In the genomic region with DNA sequence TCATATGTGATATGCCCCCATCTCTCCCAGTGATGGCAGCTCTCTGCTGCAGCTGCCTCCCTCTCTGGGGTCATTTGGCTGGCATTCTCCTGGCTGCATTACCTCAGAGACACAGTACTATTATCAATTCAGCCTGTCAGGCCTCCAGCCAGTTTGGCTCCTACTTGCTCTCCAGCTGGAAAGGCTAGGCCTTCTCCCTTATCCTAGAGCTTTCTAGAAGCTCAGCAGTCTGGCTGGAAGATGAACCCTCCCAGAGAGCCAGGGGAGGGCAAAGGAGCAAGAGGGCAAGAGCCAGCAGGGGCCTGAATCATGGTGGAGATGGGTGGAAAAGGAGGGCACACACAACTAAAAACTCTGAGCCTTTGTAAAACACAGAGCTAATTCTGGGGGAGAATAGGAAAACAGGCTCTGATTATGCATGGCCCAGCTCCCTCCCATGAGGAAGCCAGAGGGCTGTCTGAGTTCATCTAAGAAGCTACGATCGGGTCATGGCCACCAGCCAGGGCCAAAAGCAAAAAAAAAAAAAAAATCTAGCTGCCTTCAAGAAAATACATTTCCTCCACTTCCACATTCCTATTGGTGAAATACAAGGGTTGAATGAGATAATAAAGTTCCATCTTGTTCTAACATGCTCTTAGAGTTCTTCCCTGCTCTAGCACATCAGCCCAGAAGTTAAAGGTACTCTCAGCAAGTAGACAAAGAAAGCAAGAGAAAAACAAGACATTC, we compare ENCODE assay signal across 12 cellular contexts. TPM values are rescaled to one million over a fixed set of nuclear protein-coding genes. Genes with fewer than 3 reads are reported as not detected.
DNase-seq lines count a peak whose midpoint lies in the region; ATAC-seq and TF ChIP-seq lines count a peak whose summit lies in the region.
"Had no signal": no experiment of that assay in that cellular context is flagged by ENCODE, and none has a peak within 500 bp of the region (broad histone marks: within the 10 kb centered on the region; RNA-seq: fewer than 3 reads in every experiment).

No MANE protein-coding gene starts in this region.

- H3K4me3 ChIP-seq in RWPE2 (ENCODE audit: severe bottlenecking) (no peak overlapping the region), epithelial cell of esophagus (ENCODE audit: low read length) (no peak overlapping the region), subcutaneous abdominal adipose tissue (ENCODE audit: low read depth in 1 of 5, low read length in 5 of 5) (no peak overlapping the region)

- H3K27me3 ChIP-seq in RWPE2 (ENCODE audit: insufficient read depth, poor library complexity, severe bottlenecking) = no peaks in the 10 kb centered on the region
- no peaks in the 10 kb centered on the region for H3K27me3 ChIP-seq in subcutaneous abdominal adipose tissue (ENCODE audit: control insufficient read depth in 5 of 5, insufficient read depth in 4 of 5, low read length in 5 of 5)

- H3K36me3 Mint-ChIP-seq in HFFc6 (ENCODE audit: low read depth) = no peaks in the 10 kb centered on the region
- H3K36me3 Mint-ChIP-seq: CD4-positive, alpha-beta memory T cell had no signal

- peaks cover 2% of the 10 kb centered on the region; the same call in 1 of the 2 replicates for H3K27me3 Mint-ChIP-seq in HFFc6 (ENCODE audit: insufficient read depth)
- H3K27me3 Mint-ChIP-seq: CD4-positive, alpha-beta memory T cell had no signal

- H3K27ac Mint-ChIP-seq in HFFc6 = no peak overlapping the region

- H3K36me3 ChIP-seq in RWPE2 (ENCODE audit: low read depth) (peaks cover 88% of the 10 kb centered on the region), subcutaneous abdominal adipose tissue (ENCODE audit: control insufficient read depth in 5 of 5, insufficient read depth in 5 of 5, low read length in 5 of 5) (no peaks in the 10 kb centered on the region)

- H3K9ac ChIP-seq in subcutaneous abdominal adipose tissue (ENCODE audit: low read length in 5 of 5) = peak overlapping the region in 3 of 5 donors; percentile 18 to 64 (median 49)

- H3K27ac ChIP-seq in RWPE2 (ENCODE audit: poor library complexity, severe bottlenecking) = peak overlapping the region; percentile 94
- peak overlapping the region; percentile 86 for H3K27ac ChIP-seq in subcutaneous abdominal adipose tissue (ENCODE audit: low read depth, low read length)

- no peaks in the 10 kb centered on the region for H3K9me3 Mint-ChIP-seq in HFFc6
- H3K9me3 Mint-ChIP-seq: CD4-positive, alpha-beta memory T cell had no signal

- H3K9me3 ChIP-seq in RWPE2 (ENCODE audit: severe bottlenecking) = no peaks in the 10 kb centered on the region
- no peaks in the 10 kb centered on the region for H3K9me3 ChIP-seq in subcutaneous abdominal adipose tissue (ENCODE audit: control insufficient read depth in 5 of 5, low read length in 5 of 5)

- no peak for DNase-seq in RWPE2 (ENCODE audit: low spot score)
- DNase-seq in epithelial cell of esophagus (ENCODE audit: low read depth) = peak; percentile 59
- DNase-seq in left lobe of liver (ENCODE audit: low spot score) = peak; percentile 64
- DNase-seq in DMS79 treated with DMSO at 0.1 percent for 48 hours (lab: John Stamatoyannopoulos, UW) = no peak
- DNase-seq in GM19238 (ENCODE audit: insufficient read length, low spot score) = no peak
- DNase-seq in HFFc6 = no peak
- DNase-seq in epidermal melanocyte (ENCODE audit: insufficient read length, low spot score) = no peak
- DNase-seq: activated CD4-positive, alpha-beta T cell treated with anti-CD3 and anti-CD28 coated beads, Interleukin-2, amount 50 U/mL, for 48 hours; CD4-positive, alpha-beta memory T cell; central memory CD4-positive, alpha-beta T cell; NCI-H1105 treated with DMSO at 0.1 percent for 48 hours had no signal

- ATAC-seq in RWPE2 (ENCODE audit: low read depth) = no peak
- peak; percentile 71 for ATAC-seq in left lobe of liver

- H3K4me3 Mint-ChIP-seq in HFFc6 = no peak overlapping the region
- H3K4me3 Mint-ChIP-seq: CD4-positive, alpha-beta memory T cell had no signal

- peaks cover 30% of the 10 kb centered on the region for H3K4me1 ChIP-seq in RWPE2 (ENCODE audit: insufficient read depth, poor library complexity, severe bottlenecking)
- H3K4me1 ChIP-seq in subcutaneous abdominal adipose tissue (ENCODE audit: control insufficient read depth in 5 of 5, insufficient read depth in 5 of 5, low read length in 5 of 5) = peaks cover 38 to 75% (median 70%) of the 10 kb centered on the region in 5 donors

- no peak for TF ChIP-seq CTCF in RWPE2 (IDR thresholded peaks at IDR 0.05; ENCODE audit: poor library complexity, severe bottlenecking)
- TF ChIP-seq CTCF in epithelial cell of esophagus (IDR thresholded peaks at IDR 0.05; ENCODE audit: insufficient read depth, low read depth, low read length, missing control alignments) = no peak
- no peak for TF ChIP-seq CTCF in HFFc6 (IDR thresholded peaks at IDR 0.05)

- peaks cover 41% of the 10 kb centered on the region for H3K4me1 Mint-ChIP-seq in HFFc6 (ENCODE audit: low read depth)

RNA-seq across cellular contexts. Expression of a gene that starts 8.8 kb away (rescaled TPM):
- 7.8 TPM for total RNA-seq in left lobe of liver
- total RNA-seq in HFFc6 (2021; fragmentation: NEBNext Ultra II Directional; extraction: Animal tissue kit (Norgen Biotek cat#: 25700)) = 10 to 100 TPM in 2 of 6 experiments, 1 to 10 TPM in 4; 8.0 to 10.3 (median 9.8) TPM

RNA-seq across cellular contexts. Expression of a gene that starts 31.8 kb away (rescaled TPM):
- total RNA-seq in left lobe of liver = 75.0 TPM
- total RNA-seq in HFFc6 (2021; fragmentation: NEBNext Ultra II Directional; extraction: Animal tissue kit (Norgen Biotek cat#: 25700)) = 1 to 10 TPM; 1.7 to 2.6 (median 1.9) TPM

RNA-seq across cellular contexts. Expression of a gene that starts 59.9 kb away (rescaled TPM):
- 0.13 TPM for total RNA-seq in left lobe of liver
- 1 to 10 TPM; 4.9 to 8.0 (median 5.9) TPM for total RNA-seq in HFFc6 (2021; fragmentation: NEBNext Ultra II Directional; extraction: Animal tissue kit (Norgen Biotek cat#: 25700))
- total RNA-seq: CD4-positive, alpha-beta memory T cell had no signal

Comparison
In these comparisons a context has a peak if more than half of its experiments do, and no peak if none do; other contexts are left out.
1. DNase-seq: peak in epithelial cell of esophagus (single experiment) and left lobe of liver (single experiment); none in RWPE2 (single experiment), DMS79 treated with DMSO at 0.1 percent for 48 hours (single experiment), GM19238 (single experiment), HFFc6 (single experiment) and epidermal melanocyte (single experiment).
2. RNA of a gene that starts 31.8 kb away (total RNA-seq): 75.0 TPM in left lobe of liver (single experiment); 1.7 to 2.6 TPM in HFFc6; every median in the first group is over 10 times any median in the second.